ENCODE assay signal across 9 cellular contexts in genomic region chr1:44924835-44925464, GRCh38.
DNase-seq lines count a peak whose midpoint lies in the region; ATAC-seq, FAIRE-seq and TF ChIP-seq lines count a peak whose summit lies in the region.
"Had no signal": no experiment of that assay in that cellular context is flagged by ENCODE, and none has a peak within 500 bp of the region (broad histone marks: within the 10 kb centered on the region; RNA-seq: fewer than 3 reads in every experiment).

No MANE protein-coding gene starts in this region.

- H3K27ac ChIP-seq in heart right ventricle = peak overlapping the region in 2 of 10 donors; percentile 4 to 45
- no peak overlapping the region for H3K27ac ChIP-seq in right atrium auricular region
- H3K27ac ChIP-seq in RWPE1 = peak overlapping the region; percentile 89

- H3K36me3 ChIP-seq in heart right ventricle = peaks cover 0 to 38% (median 0%) of the 10 kb centered on the region in 9 donors
- H3K36me3 ChIP-seq in right atrium auricular region = peaks cover 10% of the 10 kb centered on the region

- DNase-seq in heart right ventricle = no peak
- no peak for DNase-seq in right atrium auricular region (ENCODE audit: low spot score)
- peak; percentile 70 for DNase-seq in RWPE1 (ENCODE audit: low spot score)
- peak; percentile 91 for DNase-seq in fibroblast of peridontal ligament (ENCODE audit: extremely low read depth)
- peak; percentile 57 for DNase-seq in urothelium cell line (ENCODE audit: low spot score)
- DNase-seq in effector CD4-positive, alpha-beta T cell = no peak
- no peak for DNase-seq in T-cell
- DNase-seq in activated effector memory CD4-positive, alpha-beta T cell treated with Interleukin-2 at 50 U/mL for 16 hours = no peak

- no peak overlapping the region for H3K27ac Mint-ChIP-seq in T-cell
- H3K27ac Mint-ChIP-seq: T-helper 1 cell treated with Interleukin-12 subunit alpha and Interleukin-12 subunit beta and Interleukin-4 antibody, amounts not matched to agents 30 μg/mL and 1 μg/mL, for 36 hours had no signal

- H3K4me1 ChIP-seq in heart right ventricle = peaks cover 0 to 20% (median 4%) of the 10 kb centered on the region in 9 donors
- H3K4me1 ChIP-seq in right atrium auricular region = no peaks in the 10 kb centered on the region

- H3K36me3 Mint-ChIP-seq in T-cell = peaks cover 28% of the 10 kb centered on the region

- H3K27me3 ChIP-seq in heart right ventricle = no peaks in the 10 kb centered on the region
- H3K27me3 ChIP-seq in right atrium auricular region = no peaks in the 10 kb centered on the region

- POLR2A ChIA-PET in RWPE1 (lab: Yijun Ruan, JAX; ENCODE audit: low non-redundant PET) = no interaction called here
- POLR2A ChIA-PET in T-cell (lab: Charles Lee) = no interaction called here

- peak; percentile 94 for FAIRE-seq in urothelium cell line (lab: Jason Lieb, UNC)

- CTCF ChIA-PET in RWPE1 (lab: Yijun Ruan, JAX) = interaction anchor here (0.6 to 1.2 kb wide), 3 partner anchors 15 to 1320 kb away, joined by 3 to 4 read pairs (median 3); no protein-coding TSS in a partner anchor
- CTCF ChIA-PET in T-cell (lab: Charles Lee) = interaction anchor here in 1 of 2 donors (0.7 kb wide), 1 partner anchor 58 kb away, joined by 3 read pairs; no protein-coding TSS in a partner anchor

- H3K9me3 ChIP-seq in heart right ventricle (no peaks in the 10 kb centered on the region), right atrium auricular region (no peaks in the 10 kb centered on the region)

- no peaks in the 10 kb centered on the region for H3K4me1 Mint-ChIP-seq in T-cell

- no peak overlapping the region for H3K4me3 Mint-ChIP-seq in T-cell
- H3K4me3 Mint-ChIP-seq: T-helper 1 cell treated with Interleukin-12 subunit alpha and Interleukin-12 subunit beta and Interleukin-4 antibody, amounts not matched to agents 30 μg/mL and 1 μg/mL, for 36 hours had no signal

- H3K4me3 ChIP-seq in heart right ventricle = no peak overlapping the region
- no peak overlapping the region for H3K4me3 ChIP-seq in right atrium auricular region

- 69 to 73% methylated on average over 6 of the region's 6 CpGs for WGBS in heart right ventricle, 2 donors

- ATAC-seq in heart right ventricle (peak in 1 of 8 donors; percentile 42), T-cell (replicated peaks in 1 of 4) (no peak)

- intact Hi-C loops in heart right ventricle (cut with DNase I) = no loop called here

- H3K9me3 Mint-ChIP-seq in T-cell = no peaks in the 10 kb centered on the region
- H3K9me3 Mint-ChIP-seq: T-helper 1 cell treated with Interleukin-12 subunit alpha and Interleukin-12 subunit beta and Interleukin-4 antibody, amounts not matched to agents 30 μg/mL and 1 μg/mL, for 36 hours had no signal

- TF ChIP-seq CTCF in heart right ventricle (IDR thresholded peaks at IDR 0.05) (peak in 6 of 9 donors; percentile 18 to 56 (median 35)), right atrium auricular region (IDR thresholded peaks at IDR 0.05) (no peak), RWPE1 (conservative IDR thresholded peaks at IDR 0.05; ENCODE audit: low read depth) (peak; percentile 41)

- no peaks in the 10 kb centered on the region for H3K27me3 Mint-ChIP-seq in T-cell

Comparison
In these comparisons a context has a peak if more than half of its experiments do, and no peak if none do; other contexts are left out.
1. CTCF ChIP-seq: peak in heart right ventricle (6 of 9) and RWPE1 (single experiment); none in right atrium auricular region (0 of 2).
2. DNase-seq: peak in RWPE1 (single experiment), fibroblast of peridontal ligament (single experiment) and urothelium cell line (single experiment); none in heart right ventricle (0 of 2), right atrium auricular region (single experiment), effector CD4-positive, alpha-beta T cell (single experiment), T-cell (0 of 34) and activated effector memory CD4-positive, alpha-beta T cell treated with Interleukin-2 at 50 U/mL for 16 hours (single experiment).